In the genomic region with DNA sequence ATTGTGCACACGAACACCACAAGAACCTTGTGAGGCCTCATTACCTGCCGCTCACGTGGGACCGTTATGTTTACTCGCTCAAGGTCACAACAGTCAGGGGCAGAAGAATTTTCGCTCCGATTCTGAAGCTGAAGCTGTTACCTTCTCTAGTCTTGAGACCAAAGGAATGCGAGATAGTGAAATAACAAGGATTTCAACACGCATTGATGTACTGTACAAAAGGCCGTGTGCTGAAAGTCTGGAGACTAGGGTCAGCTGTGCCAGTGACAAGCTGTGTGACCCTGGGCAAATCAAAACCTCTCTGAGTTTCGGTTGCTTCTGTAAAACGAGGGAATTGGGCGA, we compare ENCODE assay signal across 8 cellular contexts. TPM values are rescaled to one million over a fixed set of nuclear protein-coding genes. Genes with fewer than 3 reads are reported as not detected.
DNase-seq lines count a peak whose midpoint lies in the region; TF ChIP-seq lines count a peak whose summit lies in the region.

No MANE protein-coding gene starts in this region.

- H3K4me1 ChIP-seq in HUES48 (ENCODE audit: control insufficient read depth, insufficient read depth, low read length) (peaks cover 22% of the 10 kb centered on the region), prostate gland (replicated peaks) (no peaks in the 10 kb centered on the region)

- H3K27me3 ChIP-seq in HUES48 (ENCODE audit: control insufficient read depth, insufficient read depth, low read length) (no peaks in the 10 kb centered on the region), prostate gland (replicated peaks; ENCODE audit: insufficient read depth) (no peaks in the 10 kb centered on the region)

- intact Hi-C loops in prostate gland (cut with DNase I), result loop anchor here (2.0 to 10.0 kb wide), 2 partner anchors 115 to 271 kb away; a partner anchor contains a TSS

- peak in 3 of 4 experiments; percentile 19 to 32 (median 26) for DNase-seq in activated CD4-positive, CD25-positive, alpha-beta regulatory T cell (lab: John Stamatoyannopoulos, UW)
- no peak for DNase-seq in activated CD4-positive, CD25-positive, alpha-beta regulatory T cell treated with anti-CD3 and anti-CD28 coated beads, Interleukin-2, amount 50 U/mL, for 72 hours
- peak; percentile 40 for DNase-seq in activated T-cell treated with anti-CD3 and anti-CD28 coated beads for 48 hours (ENCODE audit: low read depth)
- DNase-seq in fibroblast of peridontal ligament (ENCODE audit: extremely low read depth), result peak; percentile 48
- DNase-seq in prostate gland (ENCODE audit: low spot score), result no peak
- DNase-seq in middle frontal gyrus (ENCODE audit: extremely low spot score, low spot score), result no peak
- no peak for DNase-seq in GOT3 (lab: John Stamatoyannopoulos, UW)

- no peak for TF ChIP-seq POLR2A in prostate gland (IDR thresholded peaks at IDR 0.05)

- TF ChIP-seq CTCF in prostate gland (IDR thresholded peaks at IDR 0.05), result no peak

- peak overlapping the region; percentile 98 for H3K27ac ChIP-seq in HUES48 (ENCODE audit: low read depth, low read length)
- peak overlapping the region; percentile 90 to 94 for H3K27ac ChIP-seq in prostate gland

- H3K9ac ChIP-seq in HUES48 (ENCODE audit: low read depth, low read length), result peak overlapping the region; percentile 89

- H3K4me3 ChIP-seq in HUES48 (ENCODE audit: low read depth, low read length) (peak overlapping the region; percentile 67), prostate gland (peak overlapping the region; percentile 72 to 76)

- H3K36me3 ChIP-seq in HUES48 (ENCODE audit: control insufficient read depth, insufficient read depth, low read length) (no peaks in the 10 kb centered on the region), prostate gland (no peaks in the 10 kb centered on the region)

- WGBS in prostate gland, result 8% methylated on average over 13 of the region's 13 CpGs

- H3K9me3 ChIP-seq in HUES48 (ENCODE audit: control insufficient read depth, insufficient read depth, low read length), result peaks cover 13% of the 10 kb centered on the region
- H3K9me3 ChIP-seq in prostate gland, result no peaks in the 10 kb centered on the region

RNA-seq across cellular contexts. Expression of a gene that starts 0.6 kb away (rescaled TPM):
- 10 to 100 TPM in 1 of 2 donors, 1 to 10 TPM in 1; 4.6 to 14.0 TPM for total RNA-seq in prostate gland

Comparison
In these comparisons a context has a peak if more than half of its experiments do, and no peak if none do; other contexts are left out.
1. DNase-seq: peak in activated CD4-positive, CD25-positive, alpha-beta regulatory T cell (3 of 4), activated T-cell treated with anti-CD3 and anti-CD28 coated beads for 48 hours (single experiment) and fibroblast of peridontal ligament (single experiment); none in activated CD4-positive, CD25-positive, alpha-beta regulatory T cell treated with anti-CD3 and anti-CD28 coated beads, Interleukin-2, amount 50 U/mL, for 72 hours (single experiment), prostate gland (single experiment), middle frontal gyrus (single experiment) and GOT3 (single experiment).